Comparison of ENCODE assay signal across 17 cellular contexts in the genomic region with DNA sequence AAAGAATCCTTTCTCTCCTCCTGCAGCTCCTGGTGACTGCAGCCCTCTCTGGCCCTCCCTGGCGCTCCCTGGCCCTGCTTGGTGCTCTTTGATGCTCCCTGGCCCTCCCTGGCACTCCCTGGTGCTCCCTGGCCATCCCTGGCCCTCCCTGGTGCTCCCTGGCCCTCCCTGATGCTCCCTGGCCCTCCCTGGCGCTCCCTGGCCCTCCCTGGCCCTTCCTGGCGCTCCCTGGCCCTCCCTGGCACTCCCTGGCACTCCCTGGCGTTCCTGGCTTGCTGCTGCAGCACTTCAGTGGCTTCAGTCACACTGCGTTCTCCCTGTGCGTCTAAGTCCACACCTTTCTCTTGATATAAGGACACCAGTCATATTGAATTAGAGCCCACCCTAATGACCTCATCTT. TPM values are rescaled to one million over a fixed set of nuclear protein-coding genes. Genes with fewer than 3 reads are reported as not detected.
"Had no signal": no experiment of that assay in that cellular context is flagged by ENCODE, and none has a peak within 500 bp of the region (broad histone marks: within the 10 kb centered on the region; RNA-seq: fewer than 3 reads in every experiment).

No MANE protein-coding gene starts in this region.

- H3K4me1 Mint-ChIP-seq: stimulated activated naive B cell treated with anti-CD40 and anti-IgM and Interleukin-4, amounts not matched to agents 10 μg/mL and 1 μg/mL and 100 μg/mL, for 72 hours had no signal

- DNase-seq: activated CD4-positive, alpha-beta T cell treated with anti-CD3 and anti-CD28 coated beads, Interleukin-2, amount 50 U/mL, for 4 hours; activated gamma-delta T cell; activated T-cell treated with anti-CD3 and anti-CD28 coated beads, Interleukin-2, amount 50 U/mL, for 72 hours; cerebellar nuclear complex; dermis blood vessel endothelial cell; effector memory CD8-positive, alpha-beta T cell; foreskin fibroblast; naive thymus-derived CD4-positive, alpha-beta T cell; ovary; stimulated activated naive B cell treated with anti-CD40 and anti-IgM and Interleukin-4, amounts not matched to agents 10 μg/mL and 1 μg/mL and 100 μg/mL, for 72 hours; thyroid gland had no signal

- H3K27ac Mint-ChIP-seq: activated naive CD4-positive, alpha-beta T cell treated with anti-CD3 and anti-CD28 coated beads, Interleukin-2, amount 50 U/mL, for 24 hours; activated T-cell treated with anti-CD3 and anti-CD28 coated beads, Interleukin-2, amount 50 U/mL, for 72 hours; stimulated activated naive B cell treated with anti-CD40 and anti-IgM and Interleukin-4, amounts not matched to agents 10 μg/mL and 1 μg/mL and 100 μg/mL, for 72 hours had no signal

- ATAC-seq: activated T-cell treated with anti-CD3 and anti-CD28 coated beads, Interleukin-2, amount 50 U/mL, for 72 hours; effector memory CD8-positive, alpha-beta T cell; left lobe of liver; naive thymus-derived CD4-positive, alpha-beta T cell; sciatic nerve; stimulated activated naive B cell treated with anti-CD40 and anti-IgM and Interleukin-4, amounts not matched to agents 10 μg/mL and 1 μg/mL and 100 μg/mL, for 72 hours had no signal

- H3K36me3 Mint-ChIP-seq: activated naive CD4-positive, alpha-beta T cell treated with anti-CD3 and anti-CD28 coated beads, Interleukin-2, amount 50 U/mL, for 24 hours; naive thymus-derived CD4-positive, alpha-beta T cell; stimulated activated naive B cell treated with anti-CD40 and anti-IgM and Interleukin-4, amounts not matched to agents 10 μg/mL and 1 μg/mL and 100 μg/mL, for 72 hours had no signal

- H3K9me3 Mint-ChIP-seq: activated naive CD4-positive, alpha-beta T cell treated with anti-CD3 and anti-CD28 coated beads, Interleukin-2, amount 50 U/mL, for 24 hours; effector memory CD8-positive, alpha-beta T cell had no signal

- H3K27ac ChIP-seq: ascending aorta, hepatocyte, ovary, thyroid gland had no signal

- H3K27me3 ChIP-seq: ascending aorta, hepatocyte, ovary, thyroid gland had no signal

- H3K4me3 ChIP-seq: ascending aorta, hepatocyte, ovary, thyroid gland had no signal

- H3K4me3 Mint-ChIP-seq: activated naive CD4-positive, alpha-beta T cell treated with anti-CD3 and anti-CD28 coated beads, Interleukin-2, amount 50 U/mL, for 24 hours; activated T-cell treated with anti-CD3 and anti-CD28 coated beads, Interleukin-2, amount 50 U/mL, for 72 hours; effector memory CD8-positive, alpha-beta T cell; naive thymus-derived CD4-positive, alpha-beta T cell; stimulated activated naive B cell treated with anti-CD40 and anti-IgM and Interleukin-4, amounts not matched to agents 10 μg/mL and 1 μg/mL and 100 μg/mL, for 72 hours had no signal

- H3K4me1 ChIP-seq: ascending aorta had no signal

- H3K9me3 ChIP-seq: ascending aorta, ovary, thyroid gland had no signal

- H3K36me3 ChIP-seq: ascending aorta, ovary, thyroid gland had no signal

RNA-seq across cellular contexts. Expression of a gene that starts 15.2 kb away (rescaled TPM):
- total RNA-seq: activated CD8-positive, alpha-beta memory T cell treated with anti-CD3 and anti-CD28 coated beads for 36 hours; activated T-cell treated with anti-CD3 and anti-CD28 coated beads, Interleukin-2, amount 50 U/mL, for 72 hours had no signal
- polyA plus RNA-seq: naive thymus-derived CD4-positive, alpha-beta T cell had no signal
